ENCODE assay signal across 8 cellular contexts in the genomic region with DNA sequence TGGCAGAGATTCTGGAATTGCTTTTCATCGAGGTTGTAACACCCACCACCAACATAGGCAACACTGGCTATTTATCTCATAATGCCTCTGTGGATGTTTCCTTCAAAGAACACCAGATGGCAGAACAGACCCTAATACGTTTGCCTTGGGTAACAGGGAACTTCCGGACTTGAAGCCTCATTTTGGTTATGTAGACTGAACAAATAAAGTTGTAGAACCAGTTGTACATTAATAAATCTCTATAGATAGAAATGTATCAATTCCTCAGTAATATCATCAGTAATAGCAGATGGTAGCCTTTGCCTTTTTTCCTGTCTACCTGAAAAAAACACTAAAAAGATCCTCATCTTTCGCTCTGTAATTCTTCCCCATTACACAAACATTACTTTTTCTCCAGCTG.
DNase-seq lines count a peak whose midpoint lies in the region; ATAC-seq and TF ChIP-seq lines count a peak whose summit lies in the region.

No MANE protein-coding gene starts in this region.

- ATAC-seq in GM18858 (IDR thresholded peaks at IDR 0.05; ENCODE audit: unreplicated experiment): no peak

- TF ChIP-seq CTCF in LNCAP (IDR thresholded peaks at IDR 0.05) (peak; percentile 77), astrocyte of the spinal cord (IDR thresholded peaks at IDR 0.05; ENCODE audit: low read depth, low read length) (peak; percentile 71)

- peak; percentile 20 for DNase-seq in stimulated activated CD4-positive, alpha-beta T cell treated with anti-CD3 and anti-CD28 coated beads, Interleukin-2, amount 100 ng/mL, for 4 hours (ENCODE audit: low read depth)
- DNase-seq in stimulated activated CD4-positive, alpha-beta T cell treated with anti-CD3 and anti-CD28 coated beads, Interleukin-4, amount 100 ng/mL, for 1 hour: no peak
- peak; percentile 71 for DNase-seq in RKO (ENCODE audit: low spot score)
- peak; percentile 82 for DNase-seq in astrocyte of the spinal cord (ENCODE audit: low read depth, low spot score)
- DNase-seq in iPS DF 4.7 (ENCODE audit: extremely low read depth, low spot score): peak; percentile 33
- peak; percentile 49 for DNase-seq in stimulated activated CD4-positive, alpha-beta T cell treated with anti-CD3 and anti-CD28 coated beads, Interleukin-4, amount 100 ng/mL, for 24 hours

- H3K4me3 ChIP-seq in astrocyte of the spinal cord (ENCODE audit: low read depth, low read length): no peak overlapping the region

- in situ Hi-C loops in astrocyte of the spinal cord (cut with HindIII; ENCODE audit: low sequenced_read_pairs): no loop called here
